In the genomic region with DNA sequence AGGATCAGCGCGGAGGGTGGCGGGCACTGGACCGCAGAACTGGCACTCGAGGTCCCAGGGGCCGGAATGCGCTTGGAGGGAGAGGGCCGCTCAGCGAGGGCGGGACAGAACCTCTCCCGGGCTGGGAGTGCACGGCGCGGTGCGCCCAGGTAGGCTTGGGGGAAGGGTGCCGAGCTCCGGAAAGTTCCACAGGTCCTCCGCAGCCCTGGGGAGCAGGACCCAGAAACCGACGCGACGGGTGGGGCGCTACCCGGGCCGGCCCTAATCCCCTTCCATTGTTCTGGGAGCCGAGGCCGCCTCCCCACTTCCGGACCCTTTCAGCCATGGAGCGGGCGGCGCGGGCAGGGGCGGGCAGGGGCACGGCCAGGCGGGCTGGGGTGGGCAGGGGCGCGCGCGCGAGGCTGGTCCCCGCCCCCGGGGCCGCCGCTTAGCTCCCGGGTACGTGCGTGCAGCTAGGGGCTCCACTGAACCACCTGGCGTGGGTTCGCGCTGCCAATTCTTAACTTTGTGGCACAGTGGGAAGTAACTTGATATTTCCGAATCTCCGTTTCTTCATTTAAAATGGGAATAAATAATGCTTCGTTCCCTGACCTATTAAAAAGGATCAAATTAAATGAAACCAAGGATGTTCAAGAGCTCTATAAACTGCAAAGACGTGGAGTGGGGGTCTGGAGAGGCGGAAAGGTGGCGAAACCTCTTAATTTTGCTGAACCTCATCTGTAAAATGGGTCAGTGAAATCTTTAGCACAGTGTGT, we compare ENCODE assay signal across 1 cellular context.
TF ChIP-seq lines count a peak whose summit lies in the region.

No MANE protein-coding gene starts in this region.

TF ChIP-seq in HepG2, 621 proteins besides CTCF, POLR2A, EP300 and RAD21:
- TF ChIP-seq ELF4 (CRISPR knock-in tag; IDR thresholded peaks at IDR 0.05; ENCODE audit: borderline replicate concordance): no peak
